In genomic region chr12:4962539-4963486, GRCh38 we compare ENCODE assay signal across 18 cellular contexts. TPM values are rescaled to one million over a fixed set of nuclear protein-coding genes. Genes with fewer than 3 reads are reported as not detected.
A peak's percentile ranks its signal among the peaks of the same experiment; 100 is the strongest.
DNase-seq lines count a peak whose midpoint lies in the region; ATAC-seq, FAIRE-seq and TF ChIP-seq lines count a peak whose summit lies in the region.
"Had no signal": no experiment of that assay in that cellular context is flagged by ENCODE, and none has a peak within 500 bp of the region (broad histone marks: within the 10 kb centered on the region; RNA-seq: fewer than 3 reads in every experiment).

No MANE protein-coding gene starts in this region.

- in situ Hi-C loops in HepG2 (cut with HindIII; ENCODE audit: extremely low pct_ligation_motif_present, low pct_unique_long_range_greater_than_20kb), result no loop called here

- H3K27me3 Mint-ChIP-seq in mesothelial cell of epicardium (ENCODE audit: low read depth), result peaks cover 86% of the 10 kb centered on the region

- CTCF ChIA-PET in HepG2 (lab: Yijun Ruan, JAX; ENCODE audit: low intra/inter-chr PET ratio, low total read pairs), result no interaction called here

- no peak overlapping the region for H2AFZ ChIP-seq in HepG2 (ENCODE audit: low read length)

- no peaks in the 10 kb centered on the region for H4K20me1 ChIP-seq in HepG2 (ENCODE audit: insufficient read depth, low read length)

- no peak overlapping the region for H3K4me2 ChIP-seq in HepG2 (ENCODE audit: low read depth, low read length)

- no peaks in the 10 kb centered on the region for H3K4me1 Mint-ChIP-seq in mesothelial cell of epicardium
- H3K4me1 Mint-ChIP-seq: stimulated activated memory B cell treated with anti-CD40 and anti-IgM and Interleukin-4, amounts not matched to agents 10 μg/mL and 1 μg/mL and 100 μg/mL, for 72 hours had no signal

- DNase-seq in A172 (ENCODE audit: low spot score), result peak; percentile 14
- DNase-seq in GM12865 (ENCODE audit: low read depth), result peak; percentile 58
- DNase-seq in NOMO-1 (lab: John Stamatoyannopoulos, UW; ENCODE audit: unreplicated experiment in 2 of 2), result peak; percentile 58 to 64
- DNase-seq in cerebellar cortex (ENCODE audit: low spot score), result peak; percentile 51
- no peak for DNase-seq in mesothelial cell of epicardium (ENCODE audit: low spot score in 2 of 2, unreplicated experiment in 2 of 2)
- DNase-seq in HepG2 (ENCODE audit: low spot score), result no peak
- DNase-seq in stimulated activated CD4-positive, alpha-beta T cell treated with anti-CD3 and anti-CD28 coated beads, Interleukin-4, amount 100 ng/mL, for 4 hours, result no peak
- DNase-seq in NCI-H2196 treated with DMSO at 0.1 percent for 48 hours (lab: John Stamatoyannopoulos, UW; ENCODE audit: unreplicated experiment), result no peak
- DNase-seq: activated CD4-positive, CD25-positive, alpha-beta regulatory T cell; activated T-cell treated with anti-CD3 and anti-CD28 coated beads for 4 hours; NCI-H2029 treated with DMSO at 0.1 percent for 48 hours; SJCRH30; stimulated activated CD4-positive, alpha-beta T cell treated with anti-CD3 and anti-CD28 coated beads, Interleukin-2, amount 100 ng/mL, for 24 hours had no signal

- no peak for TF ChIP-seq RAD21 in HepG2 (CRISPR knock-in tag; IDR thresholded peaks at IDR 0.05)

- no TSS peak for BruUV-seq in HepG2 (replicated peaks; lab: Mats Ljungman, UMichigan)

- no peak for TF ChIP-seq POLR2A in HepG2 (IDR thresholded peaks at IDR 0.05; ENCODE audit: insufficient read depth in 1 of 2, low read depth in 2 of 2, low read length in 2 of 2)

- no peak for ATAC-seq in HepG2
- ATAC-seq: stimulated activated memory B cell treated with anti-CD40 and anti-IgM and Interleukin-4, amounts not matched to agents 10 μg/mL and 1 μg/mL and 100 μg/mL, for 72 hours had no signal

- H3K4me1 ChIP-seq in HepG2 (ENCODE audit: insufficient read depth, low read length), result no peaks in the 10 kb centered on the region
- H3K4me1 ChIP-seq: SJCRH30 had no signal

- H3K27ac ChIP-seq in HepG2 (ENCODE audit: extremely low read length, insufficient read depth, low read length), result no peak overlapping the region
- H3K27ac ChIP-seq: SJCRH30 had no signal

- H3K4me3 ChIP-seq in GM12865 (ENCODE audit: low read depth, low read length) (no peak overlapping the region), HepG2 (replicated peaks in 1 of 3; ENCODE audit: insufficient read depth in 1 of 3, low read depth in 2 of 3, low read length in 3 of 3) (no peak overlapping the region)
- H3K4me3 ChIP-seq: SJCRH30 had no signal

- no peaks in the 10 kb centered on the region for H3K9me3 Mint-ChIP-seq in mesothelial cell of epicardium
- H3K9me3 Mint-ChIP-seq: dendritic cell treated with granulocyte-macrophage colony-stimulating factor and Interleukin-4, amounts not matched to agents 40 ng/mL and 50 ng/mL, for 4 days; stimulated activated memory B cell treated with anti-CD40 and anti-IgM and Interleukin-4, amounts not matched to agents 10 μg/mL and 1 μg/mL and 100 μg/mL, for 72 hours had no signal

- no peak overlapping the region for H3K4me3 Mint-ChIP-seq in mesothelial cell of epicardium
- H3K4me3 Mint-ChIP-seq: dendritic cell treated with granulocyte-macrophage colony-stimulating factor and Interleukin-4, amounts not matched to agents 40 ng/mL and 50 ng/mL, for 4 days; stimulated activated memory B cell treated with anti-CD40 and anti-IgM and Interleukin-4, amounts not matched to agents 10 μg/mL and 1 μg/mL and 100 μg/mL, for 72 hours had no signal

- WGBS in HepG2 (ENCODE audit: low lambda C conversion rate), result 6% methylated on average over 12 of the region's 17 CpGs

- no peak overlapping the region for H3K9ac ChIP-seq in HepG2 (ENCODE audit: insufficient read depth, low read depth, low read length)

- FAIRE-seq in HepG2 (lab: Jason Lieb, UNC), result no peak
- FAIRE-seq: G401.6, islet of Langerhans had no signal

- no peak overlapping the region for H3K27ac Mint-ChIP-seq in mesothelial cell of epicardium
- H3K27ac Mint-ChIP-seq: dendritic cell treated with granulocyte-macrophage colony-stimulating factor and Interleukin-4, amounts not matched to agents 40 ng/mL and 50 ng/mL, for 4 days; stimulated activated memory B cell treated with anti-CD40 and anti-IgM and Interleukin-4, amounts not matched to agents 10 μg/mL and 1 μg/mL and 100 μg/mL, for 72 hours had no signal

- POLR2A ChIA-PET in HepG2 (lab: Yijun Ruan, JAX), result no interaction called here

- H3K9me3 ChIP-seq in HepG2 (ENCODE audit: low read length), result no peaks in the 10 kb centered on the region
- H3K9me3 ChIP-seq: SJCRH30 had no signal

- no peak for TF ChIP-seq CTCF in GM12865 (IDR thresholded peaks at IDR 0.05; ENCODE audit: insufficient read depth, low read depth, low read length, missing control alignments)
- TF ChIP-seq CTCF in mesothelial cell of epicardium (IDR thresholded peaks at IDR 0.05; ENCODE audit: unreplicated experiment), result no peak
- no peak for TF ChIP-seq CTCF in HepG2 (CRISPR knock-in tag; IDR thresholded peaks at IDR 0.05)

- no peaks in the 10 kb centered on the region for H3K36me3 ChIP-seq in HepG2 (replicated peaks in 1 of 2; ENCODE audit: control insufficient read depth in 1 of 2, insufficient read depth in 2 of 2, low read length in 2 of 2)
- H3K36me3 ChIP-seq: SJCRH30 had no signal

- H3K36me3 Mint-ChIP-seq in mesothelial cell of epicardium, result no peaks in the 10 kb centered on the region
- H3K36me3 Mint-ChIP-seq: stimulated activated memory B cell treated with anti-CD40 and anti-IgM and Interleukin-4, amounts not matched to agents 10 μg/mL and 1 μg/mL and 100 μg/mL, for 72 hours had no signal

- peaks cover 4 to 48% of the 10 kb centered on the region in 2 experiments; a peak in 3 of 5 replicates for H3K27me3 ChIP-seq in HepG2 (ENCODE audit: control insufficient read depth in 1 of 2, insufficient read depth in 2 of 2, low read length in 2 of 2)

- intact Hi-C loops in HepG2 (cut with micrococcal nuclease; ENCODE audit: unreplicated experiment), result no loop called here

- H3K79me2 ChIP-seq in HepG2 (ENCODE audit: insufficient read depth, low read length), result no peaks in the 10 kb centered on the region

- TF ChIP-seq EP300 in HepG2 (IDR thresholded peaks at IDR 0.05; ENCODE audit: low read depth in 2 of 2, low read length in 2 of 2) (no peak), HepG2 (CRISPR knock-in tag; IDR thresholded peaks at IDR 0.05; ENCODE audit: borderline replicate concordance) (no peak)

TF ChIP-seq in HepG2, 621 proteins besides CTCF, POLR2A, EP300 and RAD21 (continues in another document):
- TF ChIP-seq ZBTB49 (CRISPR knock-in tag; IDR thresholded peaks at IDR 0.05; ENCODE audit: borderline replicate concordance), result no peak
- no peak for TF ChIP-seq ZBTB44 (CRISPR knock-in tag; IDR thresholded peaks at IDR 0.05)
- no peak for TF ChIP-seq SRF (IDR thresholded peaks at IDR 0.05; ENCODE audit: low read depth, low read length)

RNA-seq across cellular contexts. Expression of gene KCNA1, which starts 53.1 kb away (rescaled TPM):
- total RNA-seq in A172 (2014; rRNA removed; shearing (Covaris generic)), result not detected in 2 replicates
- total RNA-seq in mesothelial cell of epicardium, result not detected in 3 replicates
- not detected in 2 replicates for total RNA-seq in HepG2 (2016; rRNA removed; fragmentation: Illumina TruSeq; extraction: Trizol)
- not detected in 2 replicates for total RNA-seq in HepG2 (2016; cell fraction: cytosol; rRNA removed; fragmentation: Illumina TruSeq; extraction: Trizol; ENCODE audit: low read depth)
- total RNA-seq in HepG2 (2016; cell fraction: insoluble cytoplasmic fraction; rRNA removed; fragmentation: Illumina TruSeq; extraction: Trizol), result not detected in 2 replicates
- not detected in 2 replicates for total RNA-seq in HepG2 (2016; cell fraction: membrane; rRNA removed; fragmentation: Illumina TruSeq; extraction: Trizol)
- total RNA-seq in HepG2 (2016; cell fraction: nucleus; rRNA removed; fragmentation: Illumina TruSeq; extraction: Trizol), result not detected in 2 replicates
- not detected in 2 replicates for polyA plus RNA-seq in HepG2 (2011; rRNA removed)
- polyA plus RNA-seq in HepG2 (2011; cell fraction: cytosol; rRNA removed), result not detected in 2 replicates
- polyA plus RNA-seq in HepG2 (2011; cell fraction: nucleus; rRNA removed), result not detected in 2 replicates
- polyA plus RNA-seq in HepG2 (2012), result not detected in 2 replicates
- polyA plus RNA-seq in HepG2 (2016; cell fraction: cytosol; fragmentation: Illumina TruSeq; extraction: Trizol; ENCODE audit: low read depth), result not detected in 2 replicates
- not detected in 2 replicates for polyA plus RNA-seq in HepG2 (2016; cell fraction: insoluble cytoplasmic fraction; fragmentation: Illumina TruSeq; extraction: Trizol; ENCODE audit: low read depth)
- polyA plus RNA-seq in HepG2 (2016; cell fraction: membrane; fragmentation: Illumina TruSeq; extraction: Trizol; ENCODE audit: low read depth), result not detected in 2 replicates
- polyA plus RNA-seq in HepG2 (2016; cell fraction: nucleus; fragmentation: Illumina TruSeq; extraction: Trizol; ENCODE audit: insufficient read depth, low read depth), result not detected in 2 replicates
- polyA minus RNA-seq in HepG2 (2011; rRNA and poly(A)+ RNA removed; ENCODE audit: low replicate concordance), result not detected in 2 replicates
- polyA minus RNA-seq in HepG2 (2011; cell fraction: cytosol; rRNA and poly(A)+ RNA removed), result not detected in 2 replicates
- polyA minus RNA-seq in HepG2 (2011; cell fraction: nucleus; rRNA and poly(A)+ RNA removed), result not detected in 2 replicates
- total RNA-seq: pulmonary artery endothelial cell, SJCRH30 had no signal

Comparison
In these comparisons a context has a peak if more than half of its experiments do, and no peak if none do; other contexts are left out.
1. DNase-seq: peak in A172 (single experiment), GM12865 (single experiment), NOMO-1 (2 of 2) and cerebellar cortex (single experiment); none in mesothelial cell of epicardium (0 of 2), HepG2 (single experiment), stimulated activated CD4-positive, alpha-beta T cell treated with anti-CD3 and anti-CD28 coated beads, Interleukin-4, amount 100 ng/mL, for 4 hours (0 of 2) and NCI-H2196 treated with DMSO at 0.1 percent for 48 hours (single experiment).